30 cellular contexts compared by ENCODE assay signal in genomic region chr10:65112573-65112972, GRCh38.
"Had no signal": no experiment of that assay in that cellular context is flagged by ENCODE, and none has a peak within 500 bp of the region (broad histone marks: within the 10 kb centered on the region; RNA-seq: fewer than 3 reads in every experiment).

No MANE protein-coding gene starts in this region.

- H2AFZ ChIP-seq: parathyroid adenoma had no signal

- H3K27me3 Mint-ChIP-seq: naive thymus-derived CD8-positive, alpha-beta T cell; natural killer cell treated with Interleukin-12 subunit alpha and Interleukin-12 subunit beta and Interleukin-15 and Interleukin-18, amount 100 ng/mL, for 72 hours; progenitor cell of endocrine pancreas; stimulated activated memory B cell treated with anti-CD40 and anti-IgM and Interleukin-4, amounts not matched to agents 10 μg/mL and 1 μg/mL and 100 μg/mL, for 72 hours; stimulated activated naive CD8-positive, alpha-beta T cell treated with anti-CD3 and anti-CD28 coated beads, Interleukin-15, amount 100 ng/mL, for 72 hours; type B pancreatic cell had no signal

- H3K36me3 ChIP-seq: ovary, right lobe of liver, sigmoid colon, suprapubic skin, tibial artery, transverse colon, upper lobe of right lung, uterus had no signal

- H3K4me3 ChIP-seq: ovary, psoas muscle, right lobe of liver, sigmoid colon, suprapubic skin, testis, tibial artery, transverse colon, upper lobe of right lung, uterus had no signal

- H3K4me3 Mint-ChIP-seq: naive thymus-derived CD8-positive, alpha-beta T cell; natural killer cell treated with Interleukin-12 subunit alpha and Interleukin-12 subunit beta and Interleukin-15 and Interleukin-18, amount 100 ng/mL, for 72 hours; nephron progenitor cell; neural crest cell; stimulated activated memory B cell treated with anti-CD40 and anti-IgM and Interleukin-4, amounts not matched to agents 10 μg/mL and 1 μg/mL and 100 μg/mL, for 72 hours; stimulated activated naive CD8-positive, alpha-beta T cell treated with anti-CD3 and anti-CD28 coated beads, Interleukin-15, amount 100 ng/mL, for 72 hours; type B pancreatic cell had no signal

- H3K4me1 ChIP-seq: parathyroid adenoma, psoas muscle, right lobe of liver, sigmoid colon, suprapubic skin, testis, tibial artery, transverse colon, upper lobe of right lung, uterus had no signal

- H3K27ac Mint-ChIP-seq: naive thymus-derived CD8-positive, alpha-beta T cell; natural killer cell treated with Interleukin-12 subunit alpha and Interleukin-12 subunit beta and Interleukin-15 and Interleukin-18, amount 100 ng/mL, for 72 hours; nephron progenitor cell; progenitor cell of endocrine pancreas; stimulated activated memory B cell treated with anti-CD40 and anti-IgM and Interleukin-4, amounts not matched to agents 10 μg/mL and 1 μg/mL and 100 μg/mL, for 72 hours; stimulated activated naive CD8-positive, alpha-beta T cell treated with anti-CD3 and anti-CD28 coated beads, Interleukin-15, amount 100 ng/mL, for 72 hours; type B pancreatic cell had no signal

- FAIRE-seq: small intestine had no signal

- H3K9me3 Mint-ChIP-seq: neural crest cell, type B pancreatic cell had no signal

- ATAC-seq: naive thymus-derived CD8-positive, alpha-beta T cell; natural killer cell treated with Interleukin-12 subunit alpha and Interleukin-12 subunit beta and Interleukin-15 and Interleukin-18, amount 100 ng/mL, for 72 hours; psoas muscle; right cardiac atrium; right lobe of liver; stimulated activated memory B cell treated with anti-CD40 and anti-IgM and Interleukin-4, amounts not matched to agents 10 μg/mL and 1 μg/mL and 100 μg/mL, for 72 hours; stimulated activated naive CD8-positive, alpha-beta T cell treated with anti-CD3 and anti-CD28 coated beads, Interleukin-15, amount 100 ng/mL, for 72 hours; stimulated activated naive CD8-positive, alpha-beta T cell treated with anti-CD3 and anti-CD28 coated beads, Interleukin-15, Interleukin-2, amounts not matched to agents 100 U/mL and 50 U/mL, for 24 hours; upper lobe of right lung had no signal

- H3K27ac ChIP-seq: ovary, parathyroid adenoma, psoas muscle, right lobe of liver, sigmoid colon, suprapubic skin, testis, tibial artery, transverse colon, upper lobe of right lung, uterus had no signal

- H3K4me1 Mint-ChIP-seq: naive thymus-derived CD8-positive, alpha-beta T cell; nephron progenitor cell; neural crest cell; stimulated activated memory B cell treated with anti-CD40 and anti-IgM and Interleukin-4, amounts not matched to agents 10 μg/mL and 1 μg/mL and 100 μg/mL, for 72 hours; stimulated activated naive CD8-positive, alpha-beta T cell treated with anti-CD3 and anti-CD28 coated beads, Interleukin-15, amount 100 ng/mL, for 72 hours had no signal

- H3K9ac ChIP-seq: parathyroid adenoma had no signal

- H3K9me3 ChIP-seq: ovary, psoas muscle, right lobe of liver, sigmoid colon, suprapubic skin, testis, tibial artery, transverse colon, upper lobe of right lung, uterus had no signal

- H3K27me3 ChIP-seq: ovary, right lobe of liver, sigmoid colon, suprapubic skin, testis, tibial artery, transverse colon, upper lobe of right lung, uterus had no signal

- DNase-seq: naive thymus-derived CD8-positive, alpha-beta T cell; nephron progenitor cell; occipital lobe; ovary; posterior cingulate gyrus; psoas muscle; right cardiac atrium; right lobe of liver; sigmoid colon; small intestine; stimulated activated CD4-positive, alpha-beta T cell treated with anti-CD3 and anti-CD28 coated beads, Interleukin-15, amount 100 ng/mL, for 24 hours; stimulated activated CD4-positive, alpha-beta T cell treated with anti-CD3 and anti-CD28 coated beads, Interleukin-2, amount 100 ng/mL, for 24 hours; stimulated activated CD4-positive, alpha-beta T cell treated with anti-CD3 and anti-CD28 coated beads, Interleukin-2, amount 100 ng/mL, for 48 hours; stimulated activated CD4-positive, alpha-beta T cell treated with anti-CD3 and anti-CD28 coated beads, Interleukin-4, amount 100 ng/mL, for 24 hours; stimulated activated naive CD4-positive, alpha-beta T cell; stimulated activated naive CD8-positive, alpha-beta T cell treated with anti-CD3 and anti-CD28 coated beads, Interleukin-15, amount 100 ng/mL, for 72 hours; stimulated activated naive CD8-positive, alpha-beta T cell treated with anti-CD3 and anti-CD28 coated beads, Interleukin-15, Interleukin-2, amounts not matched to agents 100 U/mL and 50 U/mL, for 24 hours; substantia nigra; testis; tibial artery; transverse colon; upper lobe of right lung; uterus had no signal

- H3K36me3 Mint-ChIP-seq: naive thymus-derived CD8-positive, alpha-beta T cell; natural killer cell treated with Interleukin-12 subunit alpha and Interleukin-12 subunit beta and Interleukin-15 and Interleukin-18, amount 100 ng/mL, for 72 hours; stimulated activated memory B cell treated with anti-CD40 and anti-IgM and Interleukin-4, amounts not matched to agents 10 μg/mL and 1 μg/mL and 100 μg/mL, for 72 hours; type B pancreatic cell had no signal

- H3K79me2 ChIP-seq: parathyroid adenoma had no signal
